In the genomic region with DNA sequence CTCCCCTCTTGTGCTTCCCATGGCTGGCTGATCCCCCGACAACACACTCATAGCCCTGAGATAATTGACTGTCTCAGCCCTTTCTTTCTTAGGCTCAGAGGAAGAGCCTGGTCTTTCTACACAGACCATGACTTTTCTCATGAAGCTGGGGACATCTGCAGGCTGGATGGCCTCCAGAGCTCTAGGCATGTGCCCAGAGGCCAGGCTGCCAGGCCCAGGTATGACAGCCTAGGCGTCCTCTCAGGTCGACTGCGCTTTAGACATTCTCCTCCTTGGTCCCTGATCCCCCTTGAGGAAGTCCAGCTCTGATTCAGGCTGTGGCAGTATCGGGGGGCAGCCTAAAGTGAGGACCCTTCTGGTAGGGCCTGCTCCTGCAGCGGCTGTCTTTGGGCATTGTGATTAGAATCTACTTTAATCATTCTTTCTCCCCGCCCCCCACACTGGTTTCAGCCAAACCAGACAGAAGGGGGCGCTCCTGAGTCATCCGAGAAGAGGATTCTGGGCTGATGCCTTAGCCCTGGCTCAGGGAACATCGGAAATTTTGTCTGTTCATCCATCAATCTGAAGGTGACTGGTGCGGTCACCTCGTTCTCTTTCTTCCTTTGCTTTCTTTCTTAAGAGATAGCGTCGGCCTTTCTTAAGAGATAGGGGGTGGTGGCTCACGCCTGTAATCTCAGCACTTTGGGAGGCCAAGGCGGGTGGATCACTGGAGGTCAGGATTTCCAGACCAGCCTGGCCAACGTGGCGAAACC, we compare ENCODE assay signal across 8 cellular contexts.
A peak's percentile ranks its signal among the peaks of the same experiment; 100 is the strongest.
DNase-seq lines count a peak whose midpoint lies in the region; ATAC-seq and TF ChIP-seq lines count a peak whose summit lies in the region.

No MANE protein-coding gene starts in this region.

- no peak overlapping the region for H4K8ac ChIP-seq in neuronal stem cell (ENCODE audit: low read depth, low read length)

- no peaks in the 10 kb centered on the region for H3K36me3 Mint-ChIP-seq in activated T-cell treated with anti-CD3 and anti-CD28 coated beads, Interleukin-2, amount 50 U/mL, for 72 hours (ENCODE audit: insufficient read depth in 2 of 2)

- no peak for TF ChIP-seq POLR2A in suprapubic skin (IDR thresholded peaks at IDR 0.05)

- no peaks in the 10 kb centered on the region for H3K79me2 ChIP-seq in PC-9 (ENCODE audit: low read depth)

- H3K27ac Mint-ChIP-seq in activated T-cell treated with anti-CD3 and anti-CD28 coated beads, Interleukin-2, amount 50 U/mL, for 72 hours, result no peak overlapping the region

- H3K27me3 ChIP-seq in BLaER1 (no peaks in the 10 kb centered on the region), PC-9 (ENCODE audit: insufficient read depth, low read depth) (no peaks in the 10 kb centered on the region), neuronal stem cell (ENCODE audit: control insufficient read depth in 3 of 3, insufficient read depth in 3 of 3, low read depth in 1 of 3, low read length in 3 of 3) (peaks cover 0 to 15% (median 0%) of the 10 kb centered on the region in 3 experiments), suprapubic skin (no peaks in the 10 kb centered on the region)

- H4K20me1 ChIP-seq in BLaER1 (no peaks in the 10 kb centered on the region; the same call in 1 of the 2 replicates), PC-9 (ENCODE audit: insufficient read depth) (no peaks in the 10 kb centered on the region)

- no peak overlapping the region for H3K4ac ChIP-seq in neuronal stem cell (ENCODE audit: low read length)

- H3F3A ChIP-seq in PC-9 (ENCODE audit: insufficient read depth, low read depth), result no peaks in the 10 kb centered on the region

- no peaks in the 10 kb centered on the region for H3K9me2 ChIP-seq in PC-9 (ENCODE audit: insufficient read depth)

- POLR2A ChIA-PET in HEK293T (lab: Yijun Ruan, JAX) (interaction anchor here (1.6 kb wide), 1 partner anchor 66 kb away, joined by 6 read pairs; no protein-coding TSS in a partner anchor), PC-9 (lab: Charles Lee; ENCODE audit: unreplicated experiment) (interaction anchor here (0.6 kb wide), 1 partner anchor 651 kb away, joined by 6 read pairs; a partner anchor contains a TSS)

- no TSS peak for BruUV-seq in PC-9 (replicated peaks; lab: Mats Ljungman, UMichigan)

- H3K9ac ChIP-seq in BLaER1 (no peak overlapping the region), neuronal stem cell (ENCODE audit: low read depth, low read length, poor library complexity) (no peak overlapping the region)

- H3K4me3 ChIP-seq in BLaER1 (no peak overlapping the region), PC-9 (no peak overlapping the region), fibroblast of villous mesenchyme (ENCODE audit: low read depth, low read length) (no peak overlapping the region), neuronal stem cell (ENCODE audit: low read length in 2 of 2) (no peak overlapping the region), suprapubic skin (no peak overlapping the region)

- H3K4me3 Mint-ChIP-seq in activated T-cell treated with anti-CD3 and anti-CD28 coated beads, Interleukin-2, amount 50 U/mL, for 72 hours, result no peak overlapping the region

- H2AFZ ChIP-seq in PC-9 (no peak overlapping the region), neuronal stem cell (ENCODE audit: low read length) (peak overlapping the region; percentile 69)

- H3K4me1 ChIP-seq in BLaER1 (peaks cover 27% of the 10 kb centered on the region), PC-9 (replicated peaks; ENCODE audit: insufficient read depth) (no peaks in the 10 kb centered on the region), neuronal stem cell (ENCODE audit: control insufficient read depth in 2 of 2, insufficient read depth in 1 of 2, low read depth in 1 of 2, low read length in 2 of 2) (peaks cover 9 to 21% of the 10 kb centered on the region in 2 donors), suprapubic skin (peaks cover 9% of the 10 kb centered on the region)

- H3K79me1 ChIP-seq in neuronal stem cell (ENCODE audit: low read depth, low read length), result no peaks in the 10 kb centered on the region

- H3K4me2 ChIP-seq in BLaER1, result peak overlapping the region; percentile 32; the same call in 1 of the 2 replicates
- no peak overlapping the region for H3K4me2 ChIP-seq in PC-9
- no peak overlapping the region for H3K4me2 ChIP-seq in neuronal stem cell (ENCODE audit: insufficient read depth, low read length, poor library complexity, severe bottlenecking)

- H3K9me3 Mint-ChIP-seq in activated T-cell treated with anti-CD3 and anti-CD28 coated beads, Interleukin-2, amount 50 U/mL, for 72 hours, result no peaks in the 10 kb centered on the region

- peaks cover 67% of the 10 kb centered on the region for H3K27me3 Mint-ChIP-seq in activated T-cell treated with anti-CD3 and anti-CD28 coated beads, Interleukin-2, amount 50 U/mL, for 72 hours (ENCODE audit: low read depth)

- H3K9me3 ChIP-seq in BLaER1, result no peaks in the 10 kb centered on the region
- no peaks in the 10 kb centered on the region for H3K9me3 ChIP-seq in PC-9 (ENCODE audit: insufficient read depth, low read depth)
- no peaks in the 10 kb centered on the region for H3K9me3 ChIP-seq in neuronal stem cell (replicated peaks in 1 of 2; ENCODE audit: control insufficient read depth in 2 of 2, insufficient read depth in 1 of 2, low read depth in 1 of 2, low read length in 2 of 2)
- no peaks in the 10 kb centered on the region for H3K9me3 ChIP-seq in suprapubic skin

- no peak overlapping the region for H2AK5ac ChIP-seq in neuronal stem cell (ENCODE audit: low read depth, low read length)

- ATAC-seq in activated T-cell treated with anti-CD3 and anti-CD28 coated beads, Interleukin-2, amount 50 U/mL, for 72 hours (replicated peaks in 1 of 2), result peak; percentile 81 to 82
- ATAC-seq in GM18520 (IDR thresholded peaks at IDR 0.05; ENCODE audit: unreplicated experiment), result no peak

- H3K4me1 Mint-ChIP-seq in activated T-cell treated with anti-CD3 and anti-CD28 coated beads, Interleukin-2, amount 50 U/mL, for 72 hours (ENCODE audit: low read depth), result no peaks in the 10 kb centered on the region

- TF ChIP-seq CTCF in PC-9 (conservative IDR thresholded peaks at IDR 0.05), result peak; percentile 94
- peak; percentile 90 for TF ChIP-seq CTCF in fibroblast of villous mesenchyme (IDR thresholded peaks at IDR 0.05; ENCODE audit: insufficient read depth, low read depth, low read length)
- peak; percentile 13 to 59 for TF ChIP-seq CTCF in suprapubic skin (IDR thresholded peaks at IDR 0.05)

- no peak overlapping the region for H2BK120ac ChIP-seq in neuronal stem cell (ENCODE audit: low read depth, low read length)

- no peak overlapping the region for H3K27ac ChIP-seq in BLaER1
- no peak overlapping the region for H3K27ac ChIP-seq in PC-9
- no peak overlapping the region for H3K27ac ChIP-seq in neuronal stem cell (replicated peaks; ENCODE audit: low read length)
- H3K27ac ChIP-seq in suprapubic skin, result no peak overlapping the region

- no CpG with 5 or more reads among the region's 18 CpGs for WGBS in neuronal stem cell (ENCODE audit: extremely low coverage in 2 of 2, insufficient read length in 2 of 2, insufficient replicate concordance in 1 of 2), 2 donors
- WGBS in suprapubic skin, result 51% methylated on average over 14 of the region's 18 CpGs

- CTCF ChIA-PET in HEK293T (lab: Yijun Ruan, JAX), result interaction anchor here (0.5 to 1.3 kb wide), 9 partner anchors 8 to 609 kb away, joined by 3 to 7 read pairs (median 3); no protein-coding TSS in a partner anchor
- CTCF ChIA-PET in PC-9 (lab: Charles Lee), result interaction anchor here (0.6 to 0.9 kb wide), 2 partner anchors 239 to 613 kb away, joined by 3 to 6 read pairs; no protein-coding TSS in a partner anchor

- no peak overlapping the region for H3K23ac ChIP-seq in neuronal stem cell (ENCODE audit: low read depth, low read length, poor library complexity)

- H4K91ac ChIP-seq in neuronal stem cell (ENCODE audit: low read depth, low read length, poor library complexity), result no peak overlapping the region

- no peak overlapping the region for H2BK5ac ChIP-seq in neuronal stem cell (ENCODE audit: low read length)

- peak; percentile 78 for DNase-seq in HEK293T (ENCODE audit: extremely low spot score)
- DNase-seq in PC-9, result peak; percentile 45 to 80
- peak; percentile 78 to 85 for DNase-seq in activated T-cell treated with anti-CD3 and anti-CD28 coated beads, Interleukin-2, amount 50 U/mL, for 72 hours
- peak; percentile 69 for DNase-seq in fibroblast of villous mesenchyme (ENCODE audit: low read depth)
- DNase-seq in neuronal stem cell (ENCODE audit: low spot score), result peak; percentile 85
- peak; percentile 72 to 87 for DNase-seq in suprapubic skin (ENCODE audit: low spot score in 2 of 2)

- H3K18ac ChIP-seq in neuronal stem cell (ENCODE audit: low read length), result peak overlapping the region; percentile 82

- intact Hi-C loops in PC-9 (cut with micrococcal nuclease; ENCODE audit: unreplicated experiment), result loop anchor here (1.0 to 10.0 kb wide), 5 partner anchors 64 to 621 kb away; a partner anchor contains a TSS

- no peak overlapping the region for H2BK12ac ChIP-seq in neuronal stem cell (ENCODE audit: low read length)

- H2BK15ac ChIP-seq in neuronal stem cell (ENCODE audit: low read length), result peak overlapping the region; percentile 71

- no peak for TF ChIP-seq EP300 in suprapubic skin (IDR thresholded peaks at IDR 0.05)

- H3K14ac ChIP-seq in neuronal stem cell (ENCODE audit: low read length), result no peak overlapping the region

- no peaks in the 10 kb centered on the region for H3K36me3 ChIP-seq in BLaER1
- H3K36me3 ChIP-seq in PC-9 (ENCODE audit: low read depth), result no peaks in the 10 kb centered on the region
- H3K36me3 ChIP-seq in neuronal stem cell (replicated peaks in 1 of 2; ENCODE audit: control insufficient read depth in 2 of 2, insufficient read depth in 2 of 2, low read length in 2 of 2), result no peaks in the 10 kb centered on the region
- H3K36me3 ChIP-seq in suprapubic skin, result no peaks in the 10 kb centered on the region

TF ChIP-seq in HEK293T, 16 proteins besides CTCF, POLR2A, EP300 and RAD21:
- no peak for TF ChIP-seq HDGF (IDR thresholded peaks at IDR 0.05; ENCODE audit: borderline replicate concordance)
- TF ChIP-seq, protein P1, sequence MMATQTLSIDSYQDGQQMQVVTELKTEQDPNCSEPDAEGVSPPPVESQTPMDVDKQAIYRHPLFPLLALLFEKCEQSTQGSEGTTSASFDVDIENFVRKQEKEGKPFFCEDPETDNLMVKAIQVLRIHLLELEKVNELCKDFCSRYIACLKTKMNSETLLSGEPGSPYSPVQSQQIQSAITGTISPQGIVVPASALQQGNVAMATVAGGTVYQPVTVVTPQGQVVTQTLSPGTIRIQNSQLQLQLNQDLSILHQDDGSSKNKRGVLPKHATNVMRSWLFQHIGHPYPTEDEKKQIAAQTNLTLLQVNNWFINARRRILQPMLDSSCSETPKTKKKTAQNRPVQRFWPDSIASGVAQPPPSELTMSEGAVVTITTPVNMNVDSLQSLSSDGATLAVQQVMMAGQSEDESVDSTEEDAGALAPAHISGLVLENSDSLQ (IDR thresholded peaks at IDR 0.05), result peak; percentile 50; the same call in 1 of the 2 replicates

Comparison
In these comparisons a context has a peak if more than half of its experiments do, and no peak if none do; other contexts are left out.
1. CTCF ChIP-seq: peak in every context shown above with its lines; median percentile 94 in PC-9; 90 in fibroblast of villous mesenchyme; 36 in suprapubic skin.